8 cellular contexts compared by ENCODE assay signal in genomic region chr3:16264708-16265454, GRCh38. TPM values are rescaled to one million over a fixed set of nuclear protein-coding genes. Genes with fewer than 3 reads are reported as not detected.
DNase-seq lines count a peak whose midpoint lies in the region; ATAC-seq and TF ChIP-seq lines count a peak whose summit lies in the region.

Gene DPH3 (minus strand): TSS chr3:16264943. CDS start chr3:16264876, 67 bp downstream.
Gene OXNAD1 (plus strand): TSS chr3:16265212. CDS start chr3:16270953, 5,741 bp downstream.

- H3K9me3 Mint-ChIP-seq in activated T-helper 17 cell treated with anti-CD3 and anti-CD28 coated beads, Interleukin-2, amount 50 U/mL, for 72 hours = no peaks in the 10 kb centered on the region
- no peaks in the 10 kb centered on the region for H3K9me3 Mint-ChIP-seq in naive thymus-derived CD8-positive, alpha-beta T cell

- H3K36me3 Mint-ChIP-seq in activated T-helper 17 cell treated with anti-CD3 and anti-CD28 coated beads, Interleukin-2, amount 50 U/mL, for 72 hours (ENCODE audit: low read depth) = peaks cover 25% of the 10 kb centered on the region
- peaks cover 0 to 18% (median 3%) of the 10 kb centered on the region in 3 donors for H3K36me3 Mint-ChIP-seq in naive thymus-derived CD8-positive, alpha-beta T cell

- TF ChIP-seq CTCF in LNCaP clone FGC (IDR thresholded peaks at IDR 0.05; ENCODE audit: control insufficient read depth, extremely low read depth, insufficient read depth) (no peak), RWPE1 (conservative IDR thresholded peaks at IDR 0.05; ENCODE audit: low read depth) (no peak), fibroblast of mammary gland (conservative IDR thresholded peaks at IDR 0.05; ENCODE audit: control insufficient read depth, insufficient read depth, low read depth, low read length) (no peak)

- no peaks in the 10 kb centered on the region for H3K27me3 Mint-ChIP-seq in activated T-helper 17 cell treated with anti-CD3 and anti-CD28 coated beads, Interleukin-2, amount 50 U/mL, for 72 hours
- H3K27me3 Mint-ChIP-seq in naive thymus-derived CD8-positive, alpha-beta T cell = peaks cover 0 to 3% (median 0%) of the 10 kb centered on the region in 5 donors

- POLR2A ChIA-PET in RWPE1 (lab: Yijun Ruan, JAX; ENCODE audit: low non-redundant PET) = interaction anchor here (0.6 kb wide), 1 partner anchor 9 kb away, joined by 3 read pairs; no protein-coding TSS in a partner anchor
- POLR2A ChIA-PET in naive thymus-derived CD8-positive, alpha-beta T cell (lab: Charles Lee) = interaction anchor here (0.6 to 3.7 kb wide), 17 partner anchors 18 to 663 kb away, joined by 3 to 20 read pairs (median 5); partner anchors contain the start of genes BTD, HACL1 and RFTN1

- peak within 1 kb of the TSS; percentile 93 for H3K27ac Mint-ChIP-seq in activated T-helper 17 cell treated with anti-CD3 and anti-CD28 coated beads, Interleukin-2, amount 50 U/mL, for 72 hours
- peak within 1 kb of the TSS; percentile 96 to 100 (median 99) for H3K27ac Mint-ChIP-seq in naive thymus-derived CD8-positive, alpha-beta T cell

- peaks cover 8% of the 10 kb centered on the region for H3K4me1 Mint-ChIP-seq in activated T-helper 17 cell treated with anti-CD3 and anti-CD28 coated beads, Interleukin-2, amount 50 U/mL, for 72 hours
- peaks cover 16 to 38% (median 30%) of the 10 kb centered on the region in 4 donors for H3K4me1 Mint-ChIP-seq in naive thymus-derived CD8-positive, alpha-beta T cell

- H3K27ac ChIP-seq in RWPE1 = peak within 1 kb of the TSS; percentile 81

- peak; percentile 100 for ATAC-seq in activated T-helper 17 cell treated with anti-CD3 and anti-CD28 coated beads, Interleukin-2, amount 50 U/mL, for 72 hours (replicated peaks)
- ATAC-seq in naive thymus-derived CD8-positive, alpha-beta T cell = peak; percentile 93

- peak within 1 kb of the TSS; percentile 98 for H3K4me3 ChIP-seq in LNCaP clone FGC (ENCODE audit: low read depth, low read length)
- peak within 1 kb of the TSS; percentile 96 for H3K4me3 ChIP-seq in fibroblast of mammary gland (ENCODE audit: control insufficient read depth, low read depth, low read length)

- H3K4me3 Mint-ChIP-seq in activated T-helper 17 cell treated with anti-CD3 and anti-CD28 coated beads, Interleukin-2, amount 50 U/mL, for 72 hours = peak within 1 kb of the TSS; percentile 92
- peak within 1 kb of the TSS; percentile 90 to 100 (median 100) for H3K4me3 Mint-ChIP-seq in naive thymus-derived CD8-positive, alpha-beta T cell

- CTCF ChIA-PET in RWPE1 (lab: Yijun Ruan, JAX) = no interaction called here

- DNase-seq in EH (ENCODE audit: low read depth) (peak; percentile 100), GOT3 (lab: John Stamatoyannopoulos, UW) (peak; percentile 99), LNCaP clone FGC (ENCODE audit: low read depth) (peak; percentile 98), RWPE1 (ENCODE audit: low spot score) (peak; percentile 96), fibroblast of mammary gland (ENCODE audit: low read depth) (peak; percentile 100)
- peak; percentile 95 to 100 (median 99) for DNase-seq in naive thymus-derived CD8-positive, alpha-beta T cell
- peak; percentile 95 to 99 (median 98) for DNase-seq in stimulated activated naive CD4-positive, alpha-beta T cell (lab: John Stamatoyannopoulos, UW)

RNA-seq across cellular contexts. Expression of gene DPH3, which starts in this region (rescaled TPM):
- total RNA-seq in activated T-helper 17 cell treated with anti-CD3 and anti-CD28 coated beads, Interleukin-2, amount 50 U/mL, for 72 hours = 10 to 100 TPM; 10.0 to 22.5 TPM
- 10 to 100 TPM; 16.6 to 17.2 TPM for total RNA-seq in naive thymus-derived CD8-positive, alpha-beta T cell
- polyA plus RNA-seq in naive thymus-derived CD8-positive, alpha-beta T cell = 10 to 100 TPM; 16.7 to 20.9 (median 18.6) TPM

RNA-seq across cellular contexts. Expression of gene OXNAD1, which starts in this region (rescaled TPM):
- total RNA-seq in activated T-helper 17 cell treated with anti-CD3 and anti-CD28 coated beads, Interleukin-2, amount 50 U/mL, for 72 hours = 10 to 100 TPM; 31.4 to 32.4 TPM
- total RNA-seq in naive thymus-derived CD8-positive, alpha-beta T cell = 100 to 1,000 TPM; 128 to 132 TPM
- polyA plus RNA-seq in naive thymus-derived CD8-positive, alpha-beta T cell = 100 to 1,000 TPM; 106 to 190 (median 168) TPM

Comparison
In these comparisons a context has a peak if more than half of its experiments do, and no peak if none do; other contexts are left out.
1. Peak in every context shown above with its lines: DNase-seq, ATAC-seq, H3K4me3 ChIP-seq and H3K27ac ChIP-seq.